ENCODE assay signal across 7 cellular contexts in genomic region chr2:218257390-218257981, GRCh38.
A peak's percentile ranks its signal among the peaks of the same experiment; 100 is the strongest.
DNase-seq lines count a peak whose midpoint lies in the region; ATAC-seq, FAIRE-seq and TF ChIP-seq lines count a peak whose summit lies in the region.

No MANE protein-coding gene starts in this region.

- no peak overlapping the region for H3K4me3 ChIP-seq in foreskin fibroblast (ENCODE audit: low read depth in 1 of 2, low read length in 2 of 2)

- peak; percentile 95 for FAIRE-seq in GM18507 (lab: Jason Lieb, UNC)

- peak; percentile 52 for TF ChIP-seq CTCF in foreskin fibroblast (IDR thresholded peaks at IDR 0.05; ENCODE audit: low read depth, low read length)

- DNase-seq in GM18507 (ENCODE audit: extremely low spot score, insufficient read length, low read depth) (peak; percentile 37), NOMO-1 treated with DMSO at 0.1 percent for 48 hours (lab: John Stamatoyannopoulos, UW; ENCODE audit: unreplicated experiment) (peak; percentile 98), activated T-cell treated with anti-CD3 and anti-CD28 coated beads for 4 hours (peak; percentile 66), foreskin fibroblast (no peak), NCI-H128 (lab: John Stamatoyannopoulos, UW; ENCODE audit: unreplicated experiment) (no peak)
- peak; percentile 54 for DNase-seq in stimulated activated CD4-positive, alpha-beta T cell treated with anti-CD3 and anti-CD28 coated beads, Interleukin-12 subunit alpha, Interleukin-12 subunit beta, amount 100 ng/mL, for 4 hours

- ATAC-seq in HG02610 (IDR thresholded peaks at IDR 0.05; ENCODE audit: unreplicated experiment): peak; percentile 54

Comparison
In these comparisons a context has a peak if more than half of its experiments do, and no peak if none do; other contexts are left out.
1. DNase-seq: peak in GM18507 (single experiment), NOMO-1 treated with DMSO at 0.1 percent for 48 hours (single experiment), activated T-cell treated with anti-CD3 and anti-CD28 coated beads for 4 hours (single experiment) and stimulated activated CD4-positive, alpha-beta T cell treated with anti-CD3 and anti-CD28 coated beads, Interleukin-12 subunit alpha, Interleukin-12 subunit beta, amount 100 ng/mL, for 4 hours (single experiment); none in foreskin fibroblast (0 of 2) and NCI-H128 (single experiment).